In the genomic region with DNA sequence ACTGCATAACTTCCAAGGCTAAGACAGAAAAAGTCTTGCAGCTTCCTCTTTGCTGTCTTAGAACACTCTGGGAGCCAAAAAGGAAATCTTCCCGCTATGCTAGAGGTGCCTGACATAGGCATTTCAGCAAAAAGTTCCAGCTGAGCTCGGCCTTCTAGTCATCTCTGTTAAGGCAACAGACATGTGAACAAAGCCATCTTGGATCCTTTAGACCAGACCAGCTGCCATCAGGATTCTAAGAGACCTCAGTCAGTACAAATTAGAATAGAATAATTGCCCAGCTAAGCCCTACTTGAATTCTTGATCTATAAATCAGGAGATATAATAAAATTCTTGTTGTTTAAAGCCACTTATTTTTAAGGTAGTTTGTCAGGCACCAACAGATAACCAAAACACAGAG, we compare ENCODE assay signal across 1 cellular context.
TF ChIP-seq lines count a peak whose summit lies in the region.

No MANE protein-coding gene starts in this region.

TF ChIP-seq in HepG2, 621 proteins besides CTCF, POLR2A, EP300 and RAD21:
- TF ChIP-seq, protein P1, sequence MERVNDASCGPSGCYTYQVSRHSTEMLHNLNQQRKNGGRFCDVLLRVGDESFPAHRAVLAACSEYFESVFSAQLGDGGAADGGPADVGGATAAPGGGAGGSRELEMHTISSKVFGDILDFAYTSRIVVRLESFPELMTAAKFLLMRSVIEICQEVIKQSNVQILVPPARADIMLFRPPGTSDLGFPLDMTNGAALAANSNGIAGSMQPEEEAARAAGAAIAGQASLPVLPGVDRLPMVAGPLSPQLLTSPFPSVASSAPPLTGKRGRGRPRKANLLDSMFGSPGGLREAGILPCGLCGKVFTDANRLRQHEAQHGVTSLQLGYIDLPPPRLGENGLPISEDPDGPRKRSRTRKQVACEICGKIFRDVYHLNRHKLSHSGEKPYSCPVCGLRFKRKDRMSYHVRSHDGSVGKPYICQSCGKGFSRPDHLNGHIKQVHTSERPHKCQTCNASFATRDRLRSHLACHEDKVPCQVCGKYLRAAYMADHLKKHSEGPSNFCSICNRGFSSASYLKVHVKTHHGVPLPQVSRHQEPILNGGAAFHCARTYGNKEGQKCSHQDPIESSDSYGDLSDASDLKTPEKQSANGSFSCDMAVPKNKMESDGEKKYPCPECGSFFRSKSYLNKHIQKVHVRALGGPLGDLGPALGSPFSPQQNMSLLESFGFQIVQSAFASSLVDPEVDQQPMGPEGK (CRISPR knock-in tag; IDR thresholded peaks at IDR 0.05): no peak
- no peak for TF ChIP-seq NFKB2 (CRISPR knock-in tag; IDR thresholded peaks at IDR 0.05; ENCODE audit: borderline replicate concordance)
- TF ChIP-seq SP140L (CRISPR knock-in tag; IDR thresholded peaks at IDR 0.05; ENCODE audit: borderline replicate concordance): no peak
- no peak for TF ChIP-seq FOXA3 (CRISPR knock-in tag; IDR thresholded peaks at IDR 0.05)
- TF ChIP-seq RXRB (CRISPR knock-in tag; IDR thresholded peaks at IDR 0.05; ENCODE audit: borderline replicate concordance): no peak
- TF ChIP-seq ZNF883 (CRISPR knock-in tag; IDR thresholded peaks at IDR 0.05; ENCODE audit: not compliant biosample characterization): no peak
- TF ChIP-seq, protein P2, sequence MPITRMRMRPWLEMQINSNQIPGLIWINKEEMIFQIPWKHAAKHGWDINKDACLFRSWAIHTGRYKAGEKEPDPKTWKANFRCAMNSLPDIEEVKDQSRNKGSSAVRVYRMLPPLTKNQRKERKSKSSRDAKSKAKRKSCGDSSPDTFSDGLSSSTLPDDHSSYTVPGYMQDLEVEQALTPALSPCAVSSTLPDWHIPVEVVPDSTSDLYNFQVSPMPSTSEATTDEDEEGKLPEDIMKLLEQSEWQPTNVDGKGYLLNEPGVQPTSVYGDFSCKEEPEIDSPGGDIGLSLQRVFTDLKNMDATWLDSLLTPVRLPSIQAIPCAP (CRISPR knock-in tag; IDR thresholded peaks at IDR 0.05; ENCODE audit: low read depth): no peak
- no peak for TF ChIP-seq XRCC5 (optimal IDR thresholded peaks at IDR 0.05; ENCODE audit: low read length)
- TF ChIP-seq ATRX (CRISPR knock-in tag; IDR thresholded peaks at IDR 0.05; ENCODE audit: borderline replicate concordance): no peak
- TF ChIP-seq RBM22 (optimal IDR thresholded peaks at IDR 0.05; ENCODE audit: low read length): no peak
- no peak for TF ChIP-seq AHR (CRISPR knock-in tag; IDR thresholded peaks at IDR 0.05)
